9 cellular contexts compared by ENCODE assay signal in the genomic region with DNA sequence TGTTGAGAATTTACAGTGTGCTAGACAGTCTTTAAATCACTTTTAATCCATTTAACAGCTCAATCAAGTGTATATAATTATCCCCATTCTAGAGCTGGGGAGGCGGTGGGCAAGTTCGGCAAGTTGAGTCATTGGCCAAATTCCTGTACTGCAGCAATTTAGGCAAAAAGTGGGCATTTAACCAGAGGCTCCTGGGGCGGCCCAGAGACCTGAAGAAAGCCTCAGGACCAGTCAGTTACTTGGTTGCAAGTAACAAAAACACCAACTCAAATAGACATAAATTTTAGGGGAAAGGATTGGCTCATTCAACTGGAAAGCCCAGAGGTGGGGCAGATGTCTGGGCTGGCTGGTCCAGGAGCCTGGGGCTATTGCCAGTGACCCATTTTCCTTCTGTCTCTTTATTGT.
DNase-seq lines count a peak whose midpoint lies in the region; ATAC-seq, FAIRE-seq and TF ChIP-seq lines count a peak whose summit lies in the region.
"Had no signal": no experiment of that assay in that cellular context is flagged by ENCODE, and none has a peak within 500 bp of the region (broad histone marks: within the 10 kb centered on the region; RNA-seq: fewer than 3 reads in every experiment).

No MANE protein-coding gene starts in this region.

- RAD21 ChIA-PET in GM12878 (lab: Charles Lee; ENCODE audit: unreplicated experiment), result interaction anchor here (0.5 to 7.4 kb wide), 21 partner anchors 12 to 332 kb away, joined by 3 to 122 read pairs (median 11); a partner anchor contains a TSS

- peak overlapping the region; percentile 77 for H3K4me2 ChIP-seq in GM12878 (ENCODE audit: control insufficient read depth, insufficient read depth)
- H3K4me2 ChIP-seq: KMS-11 had no signal

- TF ChIP-seq POLR2A in GM12878 (IDR thresholded peaks at IDR 0.05; ENCODE audit: low read depth, low read length), result no peak

- TF ChIP-seq RAD21 in GM12878 (IDR thresholded peaks at IDR 0.05; ENCODE audit: insufficient read depth, low read depth, low read length), result no peak

- no peaks in the 10 kb centered on the region for H3K9me3 ChIP-seq in cardiac muscle cell (ENCODE audit: low read depth)
- H3K9me3 ChIP-seq in GM12878 (replicated peaks; ENCODE audit: control insufficient read depth, insufficient read depth, low read length), result no peaks in the 10 kb centered on the region
- no peaks in the 10 kb centered on the region for H3K9me3 ChIP-seq in lower lobe of right lung
- no peaks in the 10 kb centered on the region for H3K9me3 ChIP-seq in aorta (ENCODE audit: control insufficient read depth, low read length)

- no peaks in the 10 kb centered on the region for H4K20me1 ChIP-seq in GM12878 (ENCODE audit: control insufficient read depth, insufficient read depth)

- peak overlapping the region; percentile 73 for H3K9ac ChIP-seq in GM12878 (ENCODE audit: control insufficient read depth, insufficient read depth, low read length)
- H3K9ac ChIP-seq: KMS-11 had no signal

- TF ChIP-seq CTCF in cardiac muscle cell (IDR thresholded peaks at IDR 0.05; ENCODE audit: low read depth, low read length), result no peak
- no peak for TF ChIP-seq CTCF in GM12878 (IDR thresholded peaks at IDR 0.05 in 2 of 3, conservative IDR thresholded peaks at IDR 0.05 in 1 of 3; ENCODE audit: control insufficient read depth in 2 of 3, extremely low read depth in 1 of 3, insufficient read depth in 1 of 3, low read depth in 3 of 3, low read length in 3 of 3)
- TF ChIP-seq CTCF in lower lobe of right lung (IDR thresholded peaks at IDR 0.05), result no peak
- TF ChIP-seq CTCF in GM20000 (IDR thresholded peaks at IDR 0.05; ENCODE audit: extremely low read depth, missing control alignments), result no peak

- CTCF ChIA-PET in GM12878 (lab: Yijun Ruan, JAX), result interaction anchor here (0.6 to 3.2 kb wide), 16 partner anchors 9 to 552 kb away, joined by 3 to 16 read pairs (median 6); no protein-coding TSS in a partner anchor

- POLR2A ChIA-PET in GM12878 (lab: Charles Lee), result interaction anchor here (0.6 to 4.1 kb wide), 24 partner anchors 11 to 646 kb away, joined by 3 to 36 read pairs (median 6); a partner anchor contains a TSS

- no peak for FAIRE-seq in GM12878 (lab: Jason Lieb, UNC)

- no peak for TF ChIP-seq EP300 in GM12878 (IDR thresholded peaks at IDR 0.05; ENCODE audit: borderline replicate concordance in 1 of 2, control insufficient read depth in 1 of 2, low read depth in 2 of 2, low read length in 2 of 2)

- TSS peak; percentile 100 for BruUV-seq in GM12878 (replicated peaks; lab: Mats Ljungman, UMichigan)

- 0% methylated on average over 3 of the region's 3 CpGs for WGBS in GM12878 (ENCODE audit: insufficient coverage, insufficient replicate concordance, low lambda C conversion rate, missing lambda C conversion rate)
- 6 to 7% methylated on average over 3 of the region's 3 CpGs for WGBS in aorta, 2 donors

- H3K36me3 ChIP-seq in cardiac muscle cell (no peaks in the 10 kb centered on the region), GM12878 (ENCODE audit: control insufficient read depth in 2 of 2, insufficient read depth in 2 of 2, low read length in 1 of 2) (peaks cover 0 to 7% of the 10 kb centered on the region in 2 experiments; a peak in 2 of 4 replicates), lower lobe of right lung (no peaks in the 10 kb centered on the region), aorta (ENCODE audit: control insufficient read depth in 1 of 2, insufficient read depth in 2 of 2, low read length in 1 of 2) (no peaks in the 10 kb centered on the region)

- ATAC-seq in left ventricle myocardium superior, result no peak
- peak; percentile 22 for ATAC-seq in GM12878
- peak in 1 of 2 donors; percentile 25 for ATAC-seq in lower lobe of right lung
- ATAC-seq in aorta (ENCODE audit: low FRiP score), result peak; percentile 59

- in situ Hi-C loops in GM12878 (cut with MboI), result no loop called here

- peaks cover 67% of the 10 kb centered on the region for H3K79me2 ChIP-seq in GM12878 (ENCODE audit: control insufficient read depth, insufficient read depth, low read length)

- H3K4me1 ChIP-seq in cardiac muscle cell (ENCODE audit: low read depth), result peaks cover 5% of the 10 kb centered on the region
- H3K4me1 ChIP-seq in GM12878 (ENCODE audit: control insufficient read depth, insufficient read depth, low read length), result peaks cover 55% of the 10 kb centered on the region
- H3K4me1 ChIP-seq in lower lobe of right lung, result peaks cover 39% of the 10 kb centered on the region
- H3K4me1 ChIP-seq in aorta (ENCODE audit: control insufficient read depth in 1 of 2, insufficient read depth in 2 of 2, low read length in 2 of 2), result peaks cover 0 to 2% of the 10 kb centered on the region in 2 donors

- SMC1A ChIA-PET in GM12878 (lab: Charles Lee; ENCODE audit: uncharacterized antibody, unreplicated experiment), result interaction anchor here (0.7 to 9.1 kb wide), 26 partner anchors 9 to 105 kb away, joined by 3 to 102 read pairs (median 8); a partner anchor contains a TSS

- no peaks in the 10 kb centered on the region for H3K27me3 ChIP-seq in cardiac muscle cell
- no peaks in the 10 kb centered on the region for H3K27me3 ChIP-seq in GM12878 (replicated peaks in 1 of 2; ENCODE audit: control insufficient read depth in 2 of 2, insufficient read depth in 2 of 2, low read length in 1 of 2)
- H3K27me3 ChIP-seq in lower lobe of right lung (ENCODE audit: low read depth), result no peaks in the 10 kb centered on the region
- H3K27me3 ChIP-seq in aorta (ENCODE audit: control insufficient read depth in 1 of 2, insufficient read depth in 2 of 2, low read length in 1 of 2), result no peaks in the 10 kb centered on the region

- DNase-seq in cardiac muscle cell (ENCODE audit: low read depth in 1 of 2, low spot score in 1 of 2) (peak in 1 of 2 donors; percentile 37), left ventricle myocardium superior (no peak), GM12878 (ENCODE audit: low read depth, low spot score) (no peak), lower lobe of right lung (no peak), aorta (no peak), AG20443 (ENCODE audit: low spot score) (no peak), GM20000 (ENCODE audit: low spot score) (no peak)
- no peak for DNase-seq in stimulated activated CD4-positive, alpha-beta T cell treated with anti-CD3 and anti-CD28 coated beads, Interleukin-12 subunit alpha, Interleukin-12 subunit beta, amount 100 ng/mL, for 4 hours

- H3K27ac ChIP-seq in cardiac muscle cell, result peak overlapping the region; percentile 18
- H3K27ac ChIP-seq in GM12878 (ENCODE audit: control insufficient read depth, insufficient read depth), result peak overlapping the region; percentile 89
- H3K27ac ChIP-seq in lower lobe of right lung, result peak overlapping the region; percentile 80
- peak overlapping the region; percentile 33 to 64 for H3K27ac ChIP-seq in aorta (ENCODE audit: low read depth in 1 of 2, low read length in 2 of 2)
- H3K27ac ChIP-seq: KMS-11 had no signal

- intact Hi-C loops in left ventricle myocardium superior (cut with micrococcal nuclease) (no loop called here), GM12878 (cut with micrococcal nuclease; ENCODE audit: unreplicated experiment) (loop anchor here (1.0 kb wide), 1 partner anchor 25 kb away; no protein-coding TSS in a partner anchor), lower lobe of right lung (cut with DNase I) (no loop called here), aorta (cut with DNase I) (loop anchor here in 1 of 2 donors (1.0 kb wide), 1 partner anchor 98 kb away; a partner anchor contains a TSS)

- H3K4me3 ChIP-seq in cardiac muscle cell, result peak overlapping the region; percentile 17
- peak overlapping the region; percentile 63 for H3K4me3 ChIP-seq in GM12878
- H3K4me3 ChIP-seq in lower lobe of right lung, result peak overlapping the region; percentile 48
- peak overlapping the region; percentile 44 to 56 for H3K4me3 ChIP-seq in aorta (ENCODE audit: low read length in 2 of 2)

- no peak overlapping the region for H2AFZ ChIP-seq in GM12878 (ENCODE audit: control insufficient read depth, low read depth, low read length)

TF ChIP-seq in GM12878, 131 proteins besides CTCF, POLR2A, EP300 and RAD21:
- TF ChIP-seq FOS (IDR thresholded peaks at IDR 0.05; ENCODE audit: borderline replicate concordance, extremely low read depth, insufficient read length) (no peak), IKZF2 (IDR thresholded peaks at IDR 0.05) (no peak), PML (IDR thresholded peaks at IDR 0.05; ENCODE audit: low read length) (no peak)
- TF ChIP-seq, protein P1, sequence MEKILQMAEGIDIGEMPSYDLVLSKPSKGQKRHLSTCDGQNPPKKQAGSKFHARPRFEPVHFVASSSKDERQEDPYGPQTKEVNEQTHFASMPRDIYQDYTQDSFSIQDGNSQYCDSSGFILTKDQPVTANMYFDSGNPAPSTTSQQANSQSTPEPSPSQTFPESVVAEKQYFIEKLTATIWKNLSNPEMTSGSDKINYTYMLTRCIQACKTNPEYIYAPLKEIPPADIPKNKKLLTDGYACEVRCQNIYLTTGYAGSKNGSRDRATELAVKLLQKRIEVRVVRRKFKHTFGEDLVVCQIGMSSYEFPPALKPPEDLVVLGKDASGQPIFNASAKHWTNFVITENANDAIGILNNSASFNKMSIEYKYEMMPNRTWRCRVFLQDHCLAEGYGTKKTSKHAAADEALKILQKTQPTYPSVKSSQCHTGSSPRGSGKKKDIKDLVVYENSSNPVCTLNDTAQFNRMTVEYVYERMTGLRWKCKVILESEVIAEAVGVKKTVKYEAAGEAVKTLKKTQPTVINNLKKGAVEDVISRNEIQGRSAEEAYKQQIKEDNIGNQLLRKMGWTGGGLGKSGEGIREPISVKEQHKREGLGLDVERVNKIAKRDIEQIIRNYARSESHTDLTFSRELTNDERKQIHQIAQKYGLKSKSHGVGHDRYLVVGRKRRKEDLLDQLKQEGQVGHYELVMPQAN (conservative IDR thresholded peaks at IDR 0.05), result no peak

Comparison
In these comparisons a context has a peak if more than half of its experiments do, and no peak if none do; other contexts are left out.
1. H3K27ac ChIP-seq: peak in every context shown above with its lines; median percentile 89 in GM12878; 80 in lower lobe of right lung; 48 in aorta; 18 in cardiac muscle cell.